In the genomic region with DNA sequence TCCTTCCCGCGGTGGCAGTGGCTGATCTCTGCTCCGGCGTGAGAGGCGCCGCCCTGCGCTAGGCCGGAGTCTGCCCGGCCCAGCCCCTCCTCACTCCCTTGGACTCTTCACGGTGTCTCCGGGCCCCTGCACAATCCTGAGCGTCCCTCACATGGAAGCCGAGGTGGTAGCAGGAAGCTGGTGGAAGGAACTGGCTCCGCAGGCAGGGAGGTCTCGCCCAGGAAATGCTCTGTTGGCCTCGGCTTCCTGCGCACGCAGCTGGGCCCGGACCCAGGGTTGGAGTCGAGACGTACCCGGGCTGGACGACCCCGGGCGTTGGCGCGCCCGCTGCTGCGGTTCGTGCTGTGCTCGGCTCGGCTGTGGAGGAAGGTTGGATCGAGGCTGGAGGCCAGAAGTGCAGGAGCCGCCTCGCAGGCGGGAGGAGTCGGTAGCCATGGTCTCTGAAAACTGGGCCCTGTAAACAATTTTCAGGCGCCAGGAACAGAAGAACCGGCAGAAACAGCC, we compare ENCODE assay signal across 12 cellular contexts. TPM values are rescaled to one million over a fixed set of nuclear protein-coding genes. Genes with fewer than 3 reads are reported as not detected.
DNase-seq lines count a peak whose midpoint lies in the region; ATAC-seq and TF ChIP-seq lines count a peak whose summit lies in the region.
"Had no signal": no experiment of that assay in that cellular context is flagged by ENCODE, and none has a peak within 500 bp of the region (broad histone marks: within the 10 kb centered on the region; RNA-seq: fewer than 3 reads in every experiment).

No MANE protein-coding gene starts in this region.

- H3K4me1 ChIP-seq in heart right ventricle: peaks cover 0 to 7% (median 0%) of the 10 kb centered on the region in 9 donors
- H3K4me1 ChIP-seq: BE2C had no signal

- H3K27me3 ChIP-seq in heart right ventricle: no peaks in the 10 kb centered on the region
- H3K27me3 ChIP-seq: BE2C had no signal

- H3K4me3 ChIP-seq in AG09309 (ENCODE audit: control insufficient read depth, low read depth, low read length) (peak overlapping the region; percentile 36), heart right ventricle (peak overlapping the region in 8 of 10 donors; percentile 18 to 46 (median 37))

- peak overlapping the region in 3 of 10 donors; percentile 48 to 56 (median 55) for H3K27ac ChIP-seq in heart right ventricle

- TF ChIP-seq CTCF in AG09309 (IDR thresholded peaks at IDR 0.05; ENCODE audit: control insufficient read depth, insufficient read depth, low read depth, low read length, missing control alignments) (no peak), heart right ventricle (IDR thresholded peaks at IDR 0.05) (no peak)

- no peak for DNase-seq in AG09309 (ENCODE audit: low read depth)
- DNase-seq in RPMI7951 (ENCODE audit: low read depth): peak; percentile 44
- DNase-seq in heart right ventricle: peak; percentile 6 to 30
- peak; percentile 82 for DNase-seq in posterior vena cava (ENCODE audit: low spot score)
- DNase-seq in effector CD8-positive, alpha-beta T cell (lab: John Stamatoyannopoulos, UW): no peak
- no peak for DNase-seq in activated CD8-positive, alpha-beta memory T cell treated with anti-CD3 and anti-CD28 coated beads, Interleukin-2, amount 50 U/mL, for 4 hours
- no peak for DNase-seq in activated CD4-positive, alpha-beta T cell treated with anti-CD3 and anti-CD28 coated beads for 1 hour
- DNase-seq: activated CD8-positive, alpha-beta T cell treated with anti-CD3 and anti-CD28 coated beads for 36 hours; BE2C; NCI-H1417; NCI-H526 had no signal

- ATAC-seq in heart right ventricle: peak in 7 of 8 donors; percentile 58 to 88 (median 74)
- no peak for ATAC-seq in HG03280 (IDR thresholded peaks at IDR 0.05; ENCODE audit: unreplicated experiment)
- ATAC-seq: activated CD8-positive, alpha-beta T cell treated with anti-CD3 and anti-CD28 coated beads for 36 hours had no signal

- WGBS in heart right ventricle, 2 donors: 11% methylated on average over 39 of the region's 39 CpGs

- intact Hi-C loops in heart right ventricle (cut with DNase I): no loop called here
- intact Hi-C loops in posterior vena cava (cut with DNase I): no loop called here

- H3K36me3 ChIP-seq in heart right ventricle: no peaks in the 10 kb centered on the region
- H3K36me3 ChIP-seq: BE2C had no signal

- peaks cover 0 to 78% (median 0%) of the 10 kb centered on the region in 11 donors for H3K9me3 ChIP-seq in heart right ventricle
- H3K9me3 ChIP-seq: BE2C had no signal

RNA-seq across cellular contexts. Expression of gene ZNF724, which starts 46.3 kb away (rescaled TPM):
- total RNA-seq in RPMI7951 (2014; rRNA removed; shearing (Covaris generic)): 14.6 and 15.0 TPM in 2 replicates
- total RNA-seq in heart right ventricle (1 to 10 TPM in 9 of 10 donors, under 1 TPM in 1; 0.93 to 2.2 (median 1.7) TPM), posterior vena cava (1 to 10 TPM; 1.4 TPM)
- under 1 TPM; 0.10 to 0.44 TPM for polyA plus RNA-seq in heart right ventricle

Comparison
In these comparisons a context has a peak if more than half of its experiments do, and no peak if none do; other contexts are left out.
1. DNase-seq: peak in RPMI7951 (single experiment), heart right ventricle (2 of 2) and posterior vena cava (single experiment); none in AG09309 (single experiment), effector CD8-positive, alpha-beta T cell (single experiment), activated CD8-positive, alpha-beta memory T cell treated with anti-CD3 and anti-CD28 coated beads, Interleukin-2, amount 50 U/mL, for 4 hours (single experiment) and activated CD4-positive, alpha-beta T cell treated with anti-CD3 and anti-CD28 coated beads for 1 hour (single experiment).